ENCODE assay signal across 9 cellular contexts in the genomic region with DNA sequence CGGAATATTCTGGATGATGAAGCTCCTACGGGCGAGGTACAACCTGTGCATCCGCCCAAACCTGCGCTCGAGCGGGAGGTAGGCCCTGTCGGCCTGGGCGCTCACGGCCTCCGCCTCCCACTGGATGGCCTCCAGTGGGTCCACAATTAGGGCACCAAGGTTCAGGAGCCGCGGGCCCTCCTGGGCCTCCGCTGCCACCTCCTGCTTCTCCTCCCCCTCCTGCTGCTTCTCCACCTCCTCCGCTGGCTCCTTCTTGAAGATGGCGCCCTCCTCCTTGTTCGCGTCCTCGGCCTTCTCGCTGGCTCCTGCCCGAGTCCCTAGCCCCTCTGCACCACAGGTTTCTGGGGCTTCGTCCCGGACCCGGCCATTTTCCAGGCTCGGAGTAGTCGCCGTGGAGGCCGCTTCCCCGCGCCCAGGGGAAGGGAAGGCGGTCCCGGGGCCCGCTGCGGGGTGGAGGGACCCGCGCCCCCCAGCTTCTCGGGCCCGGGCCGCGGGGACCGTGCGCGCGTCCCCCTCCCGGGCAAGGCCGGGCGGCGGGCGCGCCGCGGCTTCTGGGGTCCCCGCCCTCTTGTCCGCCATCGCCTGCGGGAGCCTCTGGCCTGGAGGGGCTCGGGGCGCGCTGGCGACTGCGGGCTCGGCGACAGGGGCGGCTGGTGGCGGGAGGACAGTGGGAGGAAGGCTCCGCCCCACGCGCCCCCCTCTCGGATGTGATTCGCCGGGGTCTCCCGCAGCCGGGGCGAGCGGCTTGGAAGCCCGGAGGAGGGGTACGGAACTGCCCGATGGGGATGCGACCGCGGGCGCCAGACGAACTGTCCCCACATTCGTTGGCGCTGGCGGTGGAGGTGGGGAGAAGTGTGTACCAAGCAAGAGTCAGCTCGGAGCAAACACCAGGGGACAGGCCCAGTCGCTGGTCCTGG. TPM values are rescaled to one million over a fixed set of nuclear protein-coding genes. Genes with fewer than 3 reads are reported as not detected.
DNase-seq lines count a peak whose midpoint lies in the region; ATAC-seq and TF ChIP-seq lines count a peak whose summit lies in the region.
"Had no signal": no experiment of that assay in that cellular context is flagged by ENCODE, and none has a peak within 500 bp of the region (broad histone marks: within the 10 kb centered on the region; RNA-seq: fewer than 3 reads in every experiment).

No MANE protein-coding gene starts in this region.

- CTCF ChIA-PET in activated B cell treated with CpG ODN at 0.5 μM for 24 hours (lab: Charles Lee), result no interaction called here

- H3K4me1 Mint-ChIP-seq in activated B cell treated with CpG ODN at 0.5 μM for 24 hours, result peaks cover 16% of the 10 kb centered on the region

- H3K4me3 ChIP-seq in coronary artery (peak overlapping the region; percentile 85), left lung (peak overlapping the region; percentile 52 to 54)

- H3K9me3 ChIP-seq in left lung, result no peaks in the 10 kb centered on the region

- H3K4me1 ChIP-seq in left lung, result peaks cover 20 to 52% of the 10 kb centered on the region in 2 donors

- no peaks in the 10 kb centered on the region for H3K27me3 ChIP-seq in left lung

- H3K36me3 ChIP-seq in left lung, result peaks cover 0 to 31% of the 10 kb centered on the region in 2 donors

- POLR2A ChIA-PET in activated B cell treated with CpG ODN at 0.5 μM for 24 hours (lab: Charles Lee), result interaction anchor here (0.5 kb wide), 1 partner anchor 33 kb away, joined by 6 read pairs; no protein-coding TSS in a partner anchor

- intact Hi-C loops in activated B cell treated with CpG ODN at 0.5 μM for 24 hours (cut with micrococcal nuclease) (no loop called here), left lung (cut with DNase I) (no loop called here)

- ATAC-seq in activated B cell treated with CpG ODN at 0.5 μM for 24 hours (ENCODE audit: low read depth) (peak; percentile 45), left lung (peak; percentile 33), HG02852 (IDR thresholded peaks at IDR 0.05; ENCODE audit: unreplicated experiment) (no peak)

- H3K9me3 Mint-ChIP-seq in activated B cell treated with CpG ODN at 0.5 μM for 24 hours, result no peaks in the 10 kb centered on the region

- DNase-seq in DMS 273 (lab: John Stamatoyannopoulos, UW; ENCODE audit: unreplicated experiment), result peak; percentile 70
- no peak for DNase-seq in DMS 273 treated with DMSO at 0.1 percent for 48 hours (lab: John Stamatoyannopoulos, UW)
- no peak for DNase-seq in activated B cell treated with CpG ODN at 0.5 μM for 24 hours
- peak; percentile 71 for DNase-seq in coronary artery (ENCODE audit: low spot score)
- DNase-seq in left lung, result peak; percentile 45 to 87
- peak; percentile 52 for DNase-seq in stimulated activated CD4-positive, alpha-beta T cell treated with anti-CD3 and anti-CD28 coated beads, Interleukin-4, amount 100 ng/mL, for 24 hours
- no peak for DNase-seq in LoVo (ENCODE audit: low spot score)

- H3K27me3 Mint-ChIP-seq in activated B cell treated with CpG ODN at 0.5 μM for 24 hours, result peaks cover 4% of the 10 kb centered on the region

- TF ChIP-seq CTCF in activated B cell treated with CpG ODN at 0.5 μM for 24 hours (IDR thresholded peaks at IDR 0.05) (no peak), coronary artery (IDR thresholded peaks at IDR 0.05) (no peak), left lung (IDR thresholded peaks at IDR 0.05) (no peak)

- no peak overlapping the region for H3K27ac Mint-ChIP-seq in activated B cell treated with CpG ODN at 0.5 μM for 24 hours

- peak overlapping the region; percentile 72 to 88 for H3K27ac ChIP-seq in coronary artery
- H3K27ac ChIP-seq in left lung, result peak overlapping the region; percentile 72 to 75
- H3K27ac ChIP-seq: 22Rv1 had no signal

- H3K36me3 Mint-ChIP-seq in activated B cell treated with CpG ODN at 0.5 μM for 24 hours (ENCODE audit: low read depth), result peaks cover 19% of the 10 kb centered on the region

- H3K4me3 Mint-ChIP-seq in activated B cell treated with CpG ODN at 0.5 μM for 24 hours, result peak overlapping the region; percentile 73

RNA-seq across cellular contexts. Expression of a gene that starts 17.6 kb away (rescaled TPM):
- total RNA-seq in activated B cell treated with CpG ODN at 0.5 μM for 24 hours (17.3 and 17.9 TPM in 2 replicates), left lung (10 to 100 TPM; 12.6 to 14.5 TPM)

RNA-seq across cellular contexts. Expression of a gene that starts 17.7 kb away (rescaled TPM):
- total RNA-seq in activated B cell treated with CpG ODN at 0.5 μM for 24 hours, result 20.4 and 24.0 TPM in 2 replicates
- total RNA-seq in left lung, result 10 to 100 TPM; 29.2 to 36.2 TPM

Comparison
In these comparisons a context has a peak if more than half of its experiments do, and no peak if none do; other contexts are left out.
1. DNase-seq: peak in DMS 273 (single experiment), coronary artery (single experiment), left lung (2 of 2) and stimulated activated CD4-positive, alpha-beta T cell treated with anti-CD3 and anti-CD28 coated beads, Interleukin-4, amount 100 ng/mL, for 24 hours (single experiment); none in DMS 273 treated with DMSO at 0.1 percent for 48 hours (single experiment), activated B cell treated with CpG ODN at 0.5 μM for 24 hours (single experiment) and LoVo (single experiment).